Comparison of ENCODE assay signal across 7 cellular contexts in genomic region chr7:27199820-27200760, GRCh38. TPM values are rescaled to one million over a fixed set of nuclear protein-coding genes. Genes with fewer than 3 reads are reported as not detected.
DNase-seq lines count a peak whose midpoint lies in the region; ATAC-seq, FAIRE-seq and TF ChIP-seq lines count a peak whose summit lies in the region.

Gene HOXA13 (minus strand): TSS chr7:27200091. CDS start chr7:27200077, 14 bp downstream.

- peak within 1 kb of the TSS; percentile 50 for H3K4me3 ChIP-seq in HL-60 (replicated peaks; ENCODE audit: insufficient read depth, low read length)
- peak within 1 kb of the TSS in 2 of 4 donors; percentile 23 to 35 for H3K4me3 ChIP-seq in pancreas

- TF ChIP-seq CTCF in HL-60 (IDR thresholded peaks at IDR 0.05; ENCODE audit: insufficient read depth, low read length) (no peak), RWPE1 (conservative IDR thresholded peaks at IDR 0.05; ENCODE audit: low read depth) (no peak), pancreas (IDR thresholded peaks at IDR 0.05) (no peak)

- POLR2A ChIA-PET in RWPE1 (lab: Yijun Ruan, JAX; ENCODE audit: low non-redundant PET), result interaction anchor here (0.6 kb wide), 1 partner anchor 231 kb away, joined by 3 read pairs; no protein-coding TSS in a partner anchor

- ATAC-seq in pancreas (peak; percentile 36 to 54 (median 48)), HG03135 (IDR thresholded peaks at IDR 0.05; ENCODE audit: unreplicated experiment) (no peak), HG03378 (IDR thresholded peaks at IDR 0.05; ENCODE audit: unreplicated experiment) (no peak)

- TF ChIP-seq POLR2A in erythroblast (IDR thresholded peaks at IDR 0.05; ENCODE audit: low read length), result no peak

- FAIRE-seq in pancreas (lab: Jason Lieb, UNC), result no peak

- intact Hi-C loops in pancreas (cut with DNase I), result loop anchor here in 2 of 3 donors (10.0 kb wide), 2 partner anchors 725 to 825 kb away; no protein-coding TSS in a partner anchor

- H3K4me1 ChIP-seq in ES-I3 (ENCODE audit: insufficient read depth, low read length) (0 out of 2 replicates have a peak, but pooled peaks cover 3% of the 10 kb centered on the region), pancreas (peaks cover 0 to 12% (median 6%) of the 10 kb centered on the region in 3 donors)

- H3K27me3 ChIP-seq in HL-60 (ENCODE audit: insufficient read depth, poor library complexity, severe bottlenecking) (peaks cover 71% of the 10 kb centered on the region), pancreas (peaks cover 3 to 83% (median 26%) of the 10 kb centered on the region in 4 donors)

- CTCF ChIA-PET in RWPE1 (lab: Yijun Ruan, JAX), result interaction anchor here (0.6 to 1.6 kb wide), 6 partner anchors 376 to 896 kb away, joined by 3 to 4 read pairs (median 3); no protein-coding TSS in a partner anchor

- peak within 1 kb of the TSS; percentile 37; the same call in 1 of the 2 replicates for H3K9ac ChIP-seq in ES-I3 (ENCODE audit: low read depth, low read length)

- H3K27ac ChIP-seq in HL-60 (replicated peaks) (no peak within 1 kb of the TSS), RWPE1 (peak within 1 kb of the TSS; percentile 90), pancreas (no peak within 1 kb of the TSS)

- no peaks in the 10 kb centered on the region; the same call in 1 of the 2 replicates for H3K9me3 ChIP-seq in ES-I3 (ENCODE audit: control insufficient read depth, insufficient read depth, low read length)
- no peaks in the 10 kb centered on the region for H3K9me3 ChIP-seq in pancreas

- WGBS in pancreas, 2 donors, result 5% methylated on average over 59 to 105 of the region's 105 CpGs

- H3K36me3 ChIP-seq in ES-I3 (ENCODE audit: insufficient read depth, low read length) (no peaks in the 10 kb centered on the region), pancreas (no peaks in the 10 kb centered on the region)

- DNase-seq in HL-60 (ENCODE audit: low read depth in 1 of 2, low spot score in 1 of 2), result no peak
- DNase-seq in RWPE1 (ENCODE audit: low spot score), result no peak
- peak; percentile 11 to 20 for DNase-seq in erythroblast (lab: John Stamatoyannopoulos, UW)
- peak in 1 of 6 donors; percentile 62 for DNase-seq in pancreas

RNA-seq across cellular contexts. Expression of gene HOXA13, which starts in this region (rescaled TPM):
- total RNA-seq in pancreas, result under 1 TPM in 1 of 6 donors, not detected in 5; 0.03 TPM
- not detected for polyA plus RNA-seq in pancreas

Comparison
In these comparisons a context has a peak if more than half of its experiments do, and no peak if none do; other contexts are left out.
1. Peak in ATAC-seq in pancreas; RNA of the gene not detected or under 1 TPM.
2. DNase-seq: peak in erythroblast (2 of 2); none in HL-60 (0 of 2) and RWPE1 (single experiment).